Comparison of ENCODE assay signal across 1 cellular context in genomic region chr1:27372022-27372807, GRCh38.
TF ChIP-seq lines count a peak whose summit lies in the region.

No MANE protein-coding gene starts in this region.

TF ChIP-seq in HepG2, 621 proteins besides CTCF, POLR2A, EP300 and RAD21:
- TF ChIP-seq TSC22D2 (CRISPR knock-in tag; IDR thresholded peaks at IDR 0.05; ENCODE audit: borderline replicate concordance) (no peak), ESRRA (CRISPR knock-in tag; IDR thresholded peaks at IDR 0.05; ENCODE audit: low read depth) (no peak), ZNF691 (CRISPR knock-in tag; IDR thresholded peaks at IDR 0.05; ENCODE audit: borderline replicate concordance, low read depth) (no peak), ZSCAN22 (CRISPR knock-in tag; IDR thresholded peaks at IDR 0.05) (no peak), ZNF761 (CRISPR knock-in tag; conservative IDR thresholded peaks at IDR 0.05) (no peak), XBP1 (CRISPR knock-in tag; IDR thresholded peaks at IDR 0.05) (no peak), ZNF672 (CRISPR knock-in tag; IDR thresholded peaks at IDR 0.05) (no peak), CBX1 (IDR thresholded peaks at IDR 0.05; ENCODE audit: low read depth) (no peak), NR0B2 (CRISPR knock-in tag; IDR thresholded peaks at IDR 0.05) (no peak), MED1 (CRISPR knock-in tag; IDR thresholded peaks at IDR 0.05) (no peak), ZMYM4 (CRISPR knock-in tag; IDR thresholded peaks at IDR 0.05) (no peak), ZNF550 (CRISPR knock-in tag; IDR thresholded peaks at IDR 0.05; ENCODE audit: borderline replicate concordance) (no peak), THAP11 (CRISPR knock-in tag; IDR thresholded peaks at IDR 0.05) (no peak), SMARCC2 (IDR thresholded peaks at IDR 0.05) (no peak), MAF1 (CRISPR knock-in tag; IDR thresholded peaks at IDR 0.05; ENCODE audit: borderline replicate concordance) (no peak), ZNF468 (CRISPR knock-in tag; IDR thresholded peaks at IDR 0.05) (no peak), CHD4 (IDR thresholded peaks at IDR 0.05; ENCODE audit: borderline replicate concordance, low read length) (no peak)
